ENCODE assay signal across 8 cellular contexts in the genomic region with DNA sequence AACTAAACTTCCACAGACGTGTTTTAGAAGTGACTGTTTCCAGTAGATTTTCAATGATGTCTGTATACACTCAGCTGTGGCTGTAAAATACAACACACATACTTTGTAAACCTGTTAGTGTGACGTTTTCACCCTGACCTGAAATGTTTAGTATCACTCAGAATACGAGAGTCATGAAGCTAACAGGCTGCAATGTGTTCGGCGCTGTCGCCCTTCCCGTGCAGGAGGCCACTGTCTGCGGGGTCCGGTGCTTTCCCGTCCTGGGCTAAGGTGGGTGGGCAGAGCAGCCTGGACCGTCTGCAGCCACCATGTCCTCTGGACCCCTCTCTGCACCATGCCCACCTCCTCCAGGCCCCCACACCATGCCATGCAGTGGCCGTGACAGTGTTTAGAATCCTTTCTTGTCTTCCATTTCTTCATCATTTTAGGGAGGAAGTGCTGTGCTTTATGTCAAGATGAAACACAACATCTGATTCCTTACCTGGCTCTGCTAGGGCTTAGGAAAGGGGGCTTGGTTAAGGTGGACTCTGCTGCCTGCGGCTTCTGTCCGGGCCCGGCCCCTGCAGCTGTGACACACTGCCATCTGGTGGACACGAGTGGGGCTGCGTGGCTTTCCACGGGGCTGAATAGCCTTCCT. TPM values are rescaled to one million over a fixed set of nuclear protein-coding genes. Genes with fewer than 3 reads are reported as not detected.
A peak's percentile ranks its signal among the peaks of the same experiment; 100 is the strongest.
DNase-seq lines count a peak whose midpoint lies in the region; ATAC-seq, FAIRE-seq and TF ChIP-seq lines count a peak whose summit lies in the region.

No MANE protein-coding gene starts in this region.

- DNase-seq in GDM1 (lab: John Stamatoyannopoulos, UW): peak; percentile 31
- peak; percentile 70 for DNase-seq in SK-MEL-5 (ENCODE audit: low read depth, low spot score)
- DNase-seq in activated gamma-delta T cell treated with anti-CD3 and anti-CD28 coated beads, Interleukin-2, amount 50 U/mL, for 16 hours (ENCODE audit: low read depth): peak; percentile 73
- peak; percentile 75 to 88 for DNase-seq in frontal cortex (ENCODE audit: low spot score in 2 of 2)
- DNase-seq in thyroid gland: peak; percentile 73 to 76

- H3K4me3 ChIP-seq in parathyroid adenoma (ENCODE audit: low read depth, low read length) (no peak overlapping the region), thyroid gland (replicated peaks in 1 of 3) (no peak overlapping the region)

- H3K27me3 ChIP-seq in parathyroid adenoma (ENCODE audit: control insufficient read depth, insufficient read depth, low read length): no peaks in the 10 kb centered on the region
- H3K27me3 ChIP-seq in thyroid gland: no peaks in the 10 kb centered on the region

- no peaks in the 10 kb centered on the region for H3K9me3 ChIP-seq in parathyroid adenoma (ENCODE audit: control insufficient read depth, low read length)
- no peaks in the 10 kb centered on the region for H3K9me3 ChIP-seq in thyroid gland

- no peak for FAIRE-seq in frontal cortex (lab: Jason Lieb, UNC)

- peaks cover 30% of the 10 kb centered on the region for H3K79me2 ChIP-seq in parathyroid adenoma

- H3K4me1 ChIP-seq in parathyroid adenoma: no peaks in the 10 kb centered on the region
- H3K4me1 ChIP-seq in thyroid gland: peaks cover under 1 to 32% of the 10 kb centered on the region in 2 donors

- H3K36me3 ChIP-seq in parathyroid adenoma (ENCODE audit: control insufficient read depth, insufficient read depth, low read length) (no peaks in the 10 kb centered on the region), thyroid gland (peaks cover 9 to 11% of the 10 kb centered on the region in 2 donors)

- intact Hi-C loops in thyroid gland (cut with DNase I): loop anchor here (5.0 to 10.0 kb wide), 3 partner anchors 72 to 230 kb away; no protein-coding TSS in a partner anchor

- TF ChIP-seq CTCF in parathyroid adenoma (IDR thresholded peaks at IDR 0.05) (peak; percentile 99), thyroid gland (IDR thresholded peaks at IDR 0.05) (peak; percentile 90 to 99 (median 93))

- no peak overlapping the region for H2AFZ ChIP-seq in parathyroid adenoma

- no peak overlapping the region for H3K4me2 ChIP-seq in parathyroid adenoma (ENCODE audit: low read length)

- no peak for TF ChIP-seq POLR2A in thyroid gland (IDR thresholded peaks at IDR 0.05)

- H3K9ac ChIP-seq in parathyroid adenoma: no peak overlapping the region

- ATAC-seq in HG03457 (IDR thresholded peaks at IDR 0.05; ENCODE audit: unreplicated experiment) (peak; percentile 48), HG03520 (IDR thresholded peaks at IDR 0.05; ENCODE audit: unreplicated experiment) (no peak)

- in situ Hi-C loops in SK-MEL-5 (cut with HindIII; ENCODE audit: low pct_unique_long_range_greater_than_20kb, low sequenced_read_pairs): no loop called here

- H3K27ac ChIP-seq in parathyroid adenoma (no peak overlapping the region), thyroid gland (no peak overlapping the region)

- WGBS in thyroid gland, 2 donors: 50 to 54% methylated on average over 18 of the region's 18 CpGs

RNA-seq across cellular contexts. Expression of a gene that starts 53.8 kb away (rescaled TPM):
- total RNA-seq in SK-MEL-5 (2014; rRNA removed; shearing (Covaris generic)): 0.29 and 0.45 TPM in 2 replicates
- 0.15 and 0.19 TPM in 2 replicates for polyA plus RNA-seq in SK-MEL-5 (2015; cell fraction: cytosol; rRNA removed)
- 1.5 and 2.9 TPM in 2 replicates for polyA plus RNA-seq in SK-MEL-5 (2015; cell fraction: nucleus; rRNA removed)
- 5.3 TPM for total RNA-seq in frontal cortex
- total RNA-seq in thyroid gland: 1 to 10 TPM in 3 of 4 donors, under 1 TPM in 1; 0.89 to 4.1 (median 1.5) TPM

Comparison
In these comparisons a context has a peak if more than half of its experiments do, and no peak if none do; other contexts are left out.
1. DNase-seq: peak in every context shown above with its lines; median percentile 82 in frontal cortex; 74 in thyroid gland; 73 in activated gamma-delta T cell treated with anti-CD3 and anti-CD28 coated beads, Interleukin-2, amount 50 U/mL, for 16 hours; 70 in SK-MEL-5; 31 in GDM1.